In the genomic region with DNA sequence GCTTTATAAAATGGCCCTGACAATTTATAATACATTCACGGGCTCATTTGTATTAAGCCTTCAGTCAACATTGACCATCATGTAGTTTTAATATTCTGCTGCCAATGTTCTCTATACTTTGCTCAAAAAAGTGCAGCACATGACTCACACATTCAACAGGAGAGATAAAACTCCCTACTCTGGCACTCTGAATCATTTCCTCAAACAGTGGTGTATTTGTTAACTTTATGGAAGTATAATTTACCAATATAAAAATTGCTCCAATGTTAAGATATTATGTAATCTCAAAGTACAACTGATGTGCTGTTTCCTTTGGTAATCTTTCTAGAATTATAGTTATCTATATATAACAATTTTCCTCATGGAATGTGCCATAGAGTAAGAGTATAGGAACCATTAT, we compare ENCODE assay signal across 11 cellular contexts. TPM values are rescaled to one million over a fixed set of nuclear protein-coding genes. Genes with fewer than 3 reads are reported as not detected.
A peak's percentile ranks its signal among the peaks of the same experiment; 100 is the strongest.
DNase-seq lines count a peak whose midpoint lies in the region; ATAC-seq, FAIRE-seq and TF ChIP-seq lines count a peak whose summit lies in the region.
"Had no signal": no experiment of that assay in that cellular context is flagged by ENCODE, and none has a peak within 500 bp of the region (broad histone marks: within the 10 kb centered on the region; RNA-seq: fewer than 3 reads in every experiment).

No MANE protein-coding gene starts in this region.

- H3K27ac ChIP-seq in HCT116 (ENCODE audit: low read depth, low read length), result no peak overlapping the region
- H3K27ac ChIP-seq in astrocyte (ENCODE audit: low read depth, low read length), result peak overlapping the region; percentile 60
- H3K27ac ChIP-seq in keratinocyte (ENCODE audit: control insufficient read depth, insufficient read depth, low read length), result peak overlapping the region; percentile 71
- H3K27ac ChIP-seq in CD8-positive, alpha-beta memory T cell (ENCODE audit: low read depth, low read length), result no peak overlapping the region

- no peaks in the 10 kb centered on the region for H3K27me3 Mint-ChIP-seq in astrocyte (ENCODE audit: low read depth, unreplicated experiment)
- H3K27me3 Mint-ChIP-seq in CD8-positive, alpha-beta memory T cell, result no peaks in the 10 kb centered on the region
- H3K27me3 Mint-ChIP-seq: naive B cell had no signal

- no peak for TF ChIP-seq RAD21 in HCT116 (IDR thresholded peaks at IDR 0.05; ENCODE audit: low read depth)

- no peak overlapping the region for H3K9ac ChIP-seq in HCT116 (ENCODE audit: low read length)
- H3K9ac ChIP-seq in astrocyte (ENCODE audit: low read length), result no peak overlapping the region
- no peak overlapping the region for H3K9ac ChIP-seq in keratinocyte (ENCODE audit: control insufficient read depth, extremely low read depth, insufficient read depth, low read length)

- BruUV-seq in HCT116 (replicated peaks; lab: Mats Ljungman, UMichigan), result no TSS peak

- POLR2A ChIA-PET in HCT116 (lab: Charles Lee), result no interaction called here
- POLR2A ChIA-PET in CD8-positive, alpha-beta memory T cell (lab: Charles Lee), result no interaction called here

- H3K4me3 Mint-ChIP-seq in astrocyte (ENCODE audit: unreplicated experiment), result no peak overlapping the region
- no peak overlapping the region for H3K4me3 Mint-ChIP-seq in CD8-positive, alpha-beta memory T cell
- H3K4me3 Mint-ChIP-seq: CD8-positive, alpha-beta T cell; naive B cell had no signal

- no peaks in the 10 kb centered on the region; the same call in 1 of the 2 replicates for H3K9me2 ChIP-seq in HCT116 (ENCODE audit: insufficient read depth)

- no peak overlapping the region for H3K4me3 ChIP-seq in HCT116 (replicated peaks in 1 of 2; ENCODE audit: low read depth in 1 of 2, low read length in 2 of 2)
- H3K4me3 ChIP-seq in astrocyte (ENCODE audit: insufficient read depth, low read depth, low read length), result no peak overlapping the region
- peak overlapping the region in 1 of 3 experiments; percentile 12 for H3K4me3 ChIP-seq in keratinocyte (ENCODE audit: control insufficient read depth in 2 of 3, extremely low read depth in 1 of 3, insufficient read depth in 2 of 3, low read depth in 1 of 3, low read length in 3 of 3)
- no peak overlapping the region for H3K4me3 ChIP-seq in CD8-positive, alpha-beta memory T cell (ENCODE audit: low read length)

- no peaks in the 10 kb centered on the region for H3K36me3 Mint-ChIP-seq in astrocyte (ENCODE audit: low read depth, unreplicated experiment)
- peaks cover 0 to 17% (median 4%) of the 10 kb centered on the region in 3 donors for H3K36me3 Mint-ChIP-seq in CD8-positive, alpha-beta memory T cell
- H3K36me3 Mint-ChIP-seq: naive B cell had no signal

- peak; percentile 13 for FAIRE-seq in astrocyte (lab: Jason Lieb, UNC)
- peak; percentile 83 for FAIRE-seq in keratinocyte (lab: Jason Lieb, UNC)

- H4K20me1 ChIP-seq in HCT116 (ENCODE audit: insufficient read depth), result no peaks in the 10 kb centered on the region
- peaks cover 15% of the 10 kb centered on the region for H4K20me1 ChIP-seq in astrocyte (ENCODE audit: insufficient read depth, low read length)
- H4K20me1 ChIP-seq in keratinocyte (ENCODE audit: control insufficient read depth, extremely low read depth, insufficient read depth, low read length), result no peaks in the 10 kb centered on the region

- H2AFZ ChIP-seq in HCT116 (ENCODE audit: low read depth, low read length, poor library complexity, severe bottlenecking), result no peak overlapping the region
- no peak overlapping the region for H2AFZ ChIP-seq in astrocyte (ENCODE audit: low read depth, low read length)
- H2AFZ ChIP-seq in keratinocyte (ENCODE audit: control insufficient read depth, low read length), result no peak overlapping the region

- H3K36me3 ChIP-seq in HCT116 (ENCODE audit: control insufficient read depth in 1 of 2, insufficient read depth in 2 of 2, low read length in 2 of 2), result no peaks in the 10 kb centered on the region
- H3K36me3 ChIP-seq in astrocyte (ENCODE audit: insufficient read depth, low read length), result no peaks in the 10 kb centered on the region
- no peaks in the 10 kb centered on the region for H3K36me3 ChIP-seq in keratinocyte (ENCODE audit: control insufficient read depth in 2 of 2, extremely low read depth in 1 of 2, insufficient read depth in 2 of 2, low read length in 2 of 2)
- peaks cover 4% of the 10 kb centered on the region for H3K36me3 ChIP-seq in CD8-positive, alpha-beta memory T cell (ENCODE audit: insufficient read depth, low read length)

- H3K4me1 Mint-ChIP-seq in astrocyte (ENCODE audit: low read depth, unreplicated experiment), result peaks cover 54% of the 10 kb centered on the region
- peaks cover 51 to 82% (median 76%) of the 10 kb centered on the region in 3 donors for H3K4me1 Mint-ChIP-seq in CD8-positive, alpha-beta memory T cell

- DNase-seq in A172 (ENCODE audit: low spot score), result peak; percentile 59
- DNase-seq in HCT116 (ENCODE audit: low read depth, low spot score), result no peak
- DNase-seq in astrocyte (ENCODE audit: low read depth), result peak; percentile 77
- no peak for DNase-seq in keratinocyte (ENCODE audit: low read depth, low spot score)
- no peak for DNase-seq in GM19240 (ENCODE audit: insufficient read length, low spot score)
- no peak for DNase-seq in CD8-positive, alpha-beta memory T cell
- DNase-seq: CD8-positive, alpha-beta T cell; naive B cell; NK-92 treated with Interleukin-12 subunit alpha and Interleukin-12 subunit beta, amount 100 ng/mL, for 24 hours had no signal

- no peaks in the 10 kb centered on the region for H3K9me3 Mint-ChIP-seq in astrocyte (ENCODE audit: unreplicated experiment)
- no peaks in the 10 kb centered on the region for H3K9me3 Mint-ChIP-seq in CD8-positive, alpha-beta memory T cell
- H3K9me3 Mint-ChIP-seq: CD8-positive, alpha-beta T cell; naive B cell had no signal

- dilution Hi-C loops in keratinocyte (cut with MboI; ENCODE audit: extremely low pct_ligation_motif_present, low sequenced_read_pairs), result no loop called here

- RAD21 ChIA-PET in HCT116 (lab: Charles Lee; ENCODE audit: low non-redundant PET in 1 of 2, low total read pairs in 2 of 2, uncharacterized antibody in 2 of 2, unreplicated experiment in 2 of 2), result no interaction called here

- no peaks in the 10 kb centered on the region for H3K27me3 ChIP-seq in HCT116 (ENCODE audit: insufficient read depth, low read length)
- H3K27me3 ChIP-seq in astrocyte (ENCODE audit: insufficient read depth, low read length), result no peaks in the 10 kb centered on the region
- no peaks in the 10 kb centered on the region for H3K27me3 ChIP-seq in keratinocyte (ENCODE audit: control insufficient read depth, extremely low read depth, insufficient read depth, low read length)
- no peaks in the 10 kb centered on the region for H3K27me3 ChIP-seq in CD8-positive, alpha-beta memory T cell (ENCODE audit: insufficient read depth, low read length, poor library complexity, severe bottlenecking)

- peak overlapping the region; percentile 64 for H3K27ac Mint-ChIP-seq in astrocyte (ENCODE audit: unreplicated experiment)
- H3K27ac Mint-ChIP-seq in CD8-positive, alpha-beta memory T cell, result no peak overlapping the region

- H3K9me3 ChIP-seq in HCT116 (ENCODE audit: control insufficient read depth in 1 of 2, insufficient read depth in 1 of 2, low read depth in 1 of 2, low read length in 2 of 2) (no peaks in the 10 kb centered on the region), astrocyte (ENCODE audit: insufficient read depth, low read depth, low read length) (no peaks in the 10 kb centered on the region), keratinocyte (ENCODE audit: control insufficient read depth, low read depth, low read length) (no peaks in the 10 kb centered on the region)
- H3K9me3 ChIP-seq in CD8-positive, alpha-beta memory T cell (ENCODE audit: low read length), result no peaks in the 10 kb centered on the region

- H3K79me2 ChIP-seq in HCT116 (ENCODE audit: insufficient read depth, low read length) (no peaks in the 10 kb centered on the region), astrocyte (ENCODE audit: insufficient read depth, low read length) (peaks cover 74% of the 10 kb centered on the region), keratinocyte (ENCODE audit: control insufficient read depth, insufficient read depth, low read length) (peaks cover 20% of the 10 kb centered on the region)

- no peak for TF ChIP-seq POLR2A in HCT116 (IDR thresholded peaks at IDR 0.05; ENCODE audit: borderline replicate concordance, extremely low read depth, insufficient read depth, insufficient read length)

- TF ChIP-seq CTCF in HCT116 (IDR thresholded peaks at IDR 0.05 in 2 of 3, conservative IDR thresholded peaks at IDR 0.05 in 1 of 3; ENCODE audit: borderline replicate concordance in 1 of 3, insufficient read depth in 1 of 3, low read depth in 2 of 3, low read length in 2 of 3) (no peak), astrocyte (IDR thresholded peaks at IDR 0.05; ENCODE audit: insufficient read depth, low read depth, low read length) (no peak), keratinocyte (optimal IDR thresholded peaks at IDR 0.05 in 1 of 3, IDR thresholded peaks at IDR 0.05 in 1 of 3, conservative IDR thresholded peaks at IDR 0.05 in 1 of 3; ENCODE audit: extremely low read depth in 1 of 3, insufficient read depth in 2 of 3, low read length in 3 of 3) (no peak)

- H3K9me1 ChIP-seq in keratinocyte (ENCODE audit: control insufficient read depth, extremely low read depth, insufficient read depth, low read length), result no peaks in the 10 kb centered on the region

- CTCF ChIA-PET in HCT116 (lab: Charles Lee), result no interaction called here
- CTCF ChIA-PET in CD8-positive, alpha-beta memory T cell (lab: Charles Lee), result interaction anchor here (1.4 kb wide), 1 partner anchor 36 kb away, joined by 3 read pairs; no protein-coding TSS in a partner anchor

- H3K4me1 ChIP-seq in HCT116 (ENCODE audit: control insufficient read depth in 1 of 2, insufficient read depth in 2 of 2, low read length in 2 of 2), result peaks cover 24 to 50% of the 10 kb centered on the region in 2 experiments
- H3K4me1 ChIP-seq in astrocyte (ENCODE audit: insufficient read depth, low read length), result peaks cover 47% of the 10 kb centered on the region
- H3K4me1 ChIP-seq in keratinocyte (ENCODE audit: control insufficient read depth, extremely low read depth, insufficient read depth, low read length), result peaks cover 57% of the 10 kb centered on the region
- peaks cover 51% of the 10 kb centered on the region for H3K4me1 ChIP-seq in CD8-positive, alpha-beta memory T cell (ENCODE audit: insufficient read depth, low read length)

- intact Hi-C loops in HCT116 (cut with micrococcal nuclease), result no loop called here

- ATAC-seq in HCT116, result no peak
- no peak for ATAC-seq in HG02763 (IDR thresholded peaks at IDR 0.05; ENCODE audit: unreplicated experiment)
- no peak for ATAC-seq in HG03354 (IDR thresholded peaks at IDR 0.05; ENCODE audit: poor library complexity, severe bottlenecking, unreplicated experiment)
- ATAC-seq: CD8-positive, alpha-beta T cell had no signal

- H3K4me2 ChIP-seq in HCT116 (ENCODE audit: low read length), result peak overlapping the region; percentile 31; the same call in 1 of the 2 replicates
- peak overlapping the region; percentile 65 for H3K4me2 ChIP-seq in astrocyte (ENCODE audit: low read length)
- H3K4me2 ChIP-seq in keratinocyte (ENCODE audit: control insufficient read depth, extremely low read depth, insufficient read depth, low read depth, low read length), result peak overlapping the region; percentile 46

RNA-seq across cellular contexts. Expression of gene MAML2, which starts 39.9 kb away (rescaled TPM):
- 2.1 TPM in 2 replicates for total RNA-seq in A172 (2014; rRNA removed; shearing (Covaris generic))
- total RNA-seq in HCT116 (2021; ENCODE audit: unreplicated experiment) (2.6 TPM), astrocyte (27.1 and 27.4 TPM in 2 replicates)
- polyA plus RNA-seq in HCT116 (2012), result 1.5 and 2.1 TPM in 2 replicates
- polyA plus RNA-seq in keratinocyte, result 4.2 to 7.4 TPM (median 4.2 TPM) in 3 replicates
- polyA plus RNA-seq in keratinocyte (2011; ENCODE audit: low read depth), result 1.0 TPM
- polyA plus RNA-seq in keratinocyte (2011; cell fraction: cytosol; rRNA removed), result 2.8 and 3.3 TPM in 2 replicates
- polyA plus RNA-seq in keratinocyte (2011; cell fraction: nucleus; rRNA removed), result 6.9 and 7.8 TPM in 2 replicates
- 1.1 and 4.4 TPM in 2 replicates for polyA plus RNA-seq in keratinocyte (2012; ENCODE audit: low replicate concordance)
- 8.8 to 13.1 TPM (median 11.0 TPM) in 3 replicates for polyA minus RNA-seq in keratinocyte
- polyA minus RNA-seq in keratinocyte (2011; cell fraction: cytosol; rRNA and poly(A)+ RNA removed), result 2.1 TPM
- 8.1 and 13.8 TPM in 2 replicates for polyA minus RNA-seq in keratinocyte (2011; cell fraction: nucleus; rRNA and poly(A)+ RNA removed)
- 10 to 100 TPM; 15.6 to 15.9 TPM for total RNA-seq in CD8-positive, alpha-beta memory T cell
- 11.1 TPM for polyA plus RNA-seq in CD8-positive, alpha-beta memory T cell

Comparison
In these comparisons a context has a peak if more than half of its experiments do, and no peak if none do; other contexts are left out.
1. DNase-seq: peak in A172 (single experiment) and astrocyte (single experiment); none in HCT116 (single experiment), keratinocyte (single experiment), GM19240 (single experiment) and CD8-positive, alpha-beta memory T cell (0 of 5).
2. H3K27ac ChIP-seq: peak in astrocyte (single experiment) and keratinocyte (single experiment); none in HCT116 (single experiment) and CD8-positive, alpha-beta memory T cell (single experiment).
3. Peak in every context shown above with its lines, with median percentiles within 50 percentile points of each other: H3K4me2 ChIP-seq.